Comparison of ENCODE assay signal across 26 cellular contexts in genomic region chr1:216190438-216190837, GRCh38.
"Had no signal": no experiment of that assay in that cellular context is flagged by ENCODE, and none has a peak within 500 bp of the region (broad histone marks: within the 10 kb centered on the region; RNA-seq: fewer than 3 reads in every experiment).

No MANE protein-coding gene starts in this region.

- H3K27me3 Mint-ChIP-seq: IgD-negative memory B cell, T-cell had no signal

- H3K27ac Mint-ChIP-seq: IgD-negative memory B cell, T-cell had no signal

- H3K36me3 ChIP-seq: SJSA1 had no signal

- H3K4me3 Mint-ChIP-seq: IgD-negative memory B cell, T-cell had no signal

- H3K4me3 ChIP-seq: K562, SJSA1 had no signal

- H3K4me2 ChIP-seq: KMS-11 had no signal

- H3K36me3 Mint-ChIP-seq: IgD-negative memory B cell, T-cell had no signal

- H3K4me1 ChIP-seq: SJSA1 had no signal

- DNase-seq: Kasumi-1; MM.1S; NCI-H1092 treated with DMSO at 0.1 percent for 48 hours; NCI-H1436; NCI-H1694; NCI-H187 treated with DMSO at 0.1 percent for 48 hours; NCI-H2029 treated with DMSO at 0.1 percent for 48 hours; NCI-H2107; NCI-H2227 treated with DMSO at 0.1 percent for 48 hours; NCI-H524; NCI-H69; NCI-H774; NK-92 treated with Interleukin-12 subunit alpha and Interleukin-12 subunit beta, amount 100 ng/mL, for 24 hours; OCI-M1; Right ventricle myocardium superior; RPMI8226; SIG-M5; SW 1271; T-cell had no signal

- H3K27ac ChIP-seq: HL-60, KMS-11, SJSA1 had no signal

- FAIRE-seq: HTR-8/SVneo, K562, RCC 7860 had no signal

- H3K4me1 Mint-ChIP-seq: IgD-negative memory B cell, T-cell had no signal

- H3K9ac ChIP-seq: KMS-11 had no signal

- H3K9me3 ChIP-seq: SJSA1 had no signal
